8 cellular contexts compared by ENCODE assay signal in genomic region chr7:151410405-151411390, GRCh38. TPM values are rescaled to one million over a fixed set of nuclear protein-coding genes. Genes with fewer than 3 reads are reported as not detected.
DNase-seq lines count a peak whose midpoint lies in the region; ATAC-seq and TF ChIP-seq lines count a peak whose summit lies in the region.

No MANE protein-coding gene starts in this region.

- WGBS in sigmoid colon, 2 donors = 23 to 27% methylated on average over 55 of the region's 55 CpGs

- H3K36me3 Mint-ChIP-seq in activated T-helper 1 cell treated with anti-CD3 and anti-CD28 coated beads, Interleukin-12 subunit alpha, Interleukin-12 subunit beta, Interleukin-2, Interleukin-4 antibody, amounts not matched to agents 30 ng/mL and 10 ng/mL and 1 ng/mL, durations not matched to agents 14 hours and 24 hours and 36 hours (ENCODE audit: low read depth) = peaks cover 2% of the 10 kb centered on the region

- CTCF ChIA-PET in HEK293 (lab: Yijun Ruan, JAX) = interaction anchor here (0.6 to 1.8 kb wide), 5 partner anchors 33 to 349 kb away, joined by 3 to 5 read pairs (median 4); no protein-coding TSS in a partner anchor

- H3K36me3 ChIP-seq in HEK293 (ENCODE audit: control insufficient read depth in 2 of 2, insufficient read depth in 1 of 2, low read length in 2 of 2) (no peaks in the 10 kb centered on the region), sigmoid colon (no peaks in the 10 kb centered on the region)

- no peaks in the 10 kb centered on the region for H3K9me3 ChIP-seq in HEK293 (ENCODE audit: control insufficient read depth, insufficient read depth, low read depth, low read length)
- no peaks in the 10 kb centered on the region for H3K9me3 ChIP-seq in sigmoid colon

- intact Hi-C loops in activated T-helper 1 cell treated with anti-CD3 and anti-CD28 coated beads, Interleukin-12 subunit alpha, Interleukin-12 subunit beta, Interleukin-2, Interleukin-4 antibody, amounts not matched to agents 30 ng/mL and 10 ng/mL and 1 ng/mL, durations not matched to agents 14 hours and 24 hours and 36 hours (cut with micrococcal nuclease) = loop anchor here (5.0 kb wide), 1 partner anchor 43 kb away; no protein-coding TSS in a partner anchor
- intact Hi-C loops in sigmoid colon (cut with DNase I) = loop anchor here (5.0 kb wide), 1 partner anchor 37 kb away; no protein-coding TSS in a partner anchor

- no peak for DNase-seq in activated T-helper 1 cell treated with anti-CD3 and anti-CD28 coated beads, Interleukin-12 subunit alpha, Interleukin-12 subunit beta, Interleukin-2, Interleukin-4 antibody, amounts not matched to agents 30 ng/mL and 10 ng/mL and 1 ng/mL, durations not matched to agents 14 hours and 24 hours and 36 hours (ENCODE audit: low spot score)
- DNase-seq in iPS DF 19.7 (ENCODE audit: low read depth, low spot score) (peak; percentile 40), sigmoid colon (peak; percentile 71), ACHN (no peak), NCI-H446 (lab: John Stamatoyannopoulos, UW) (no peak), NCI-H226 (no peak)

- H3K4me1 ChIP-seq in HEK293 (ENCODE audit: control insufficient read depth, insufficient read depth, low read length) = no peaks in the 10 kb centered on the region
- H3K4me1 ChIP-seq in sigmoid colon = peaks cover 0 to 22% (median 17%) of the 10 kb centered on the region in 4 donors

- no peak for ATAC-seq in HG02884 (IDR thresholded peaks at IDR 0.05; ENCODE audit: unreplicated experiment)

- peaks cover 22 to 56% (median 36%) of the 10 kb centered on the region in 3 donors for H3K27me3 ChIP-seq in sigmoid colon

- H3K27me3 Mint-ChIP-seq in activated T-helper 1 cell treated with anti-CD3 and anti-CD28 coated beads, Interleukin-12 subunit alpha, Interleukin-12 subunit beta, Interleukin-2, Interleukin-4 antibody, amounts not matched to agents 30 ng/mL and 10 ng/mL and 1 ng/mL, durations not matched to agents 14 hours and 24 hours and 36 hours (ENCODE audit: insufficient read depth) = peaks cover 55% of the 10 kb centered on the region

- H3K4me3 Mint-ChIP-seq in activated T-helper 1 cell treated with anti-CD3 and anti-CD28 coated beads, Interleukin-12 subunit alpha, Interleukin-12 subunit beta, Interleukin-2, Interleukin-4 antibody, amounts not matched to agents 30 ng/mL and 10 ng/mL and 1 ng/mL, durations not matched to agents 14 hours and 24 hours and 36 hours = peak overlapping the region; percentile 15

- POLR2A ChIA-PET in HEK293 (lab: Yijun Ruan, JAX) = no interaction called here

- H3K27ac Mint-ChIP-seq in activated T-helper 1 cell treated with anti-CD3 and anti-CD28 coated beads, Interleukin-12 subunit alpha, Interleukin-12 subunit beta, Interleukin-2, Interleukin-4 antibody, amounts not matched to agents 30 ng/mL and 10 ng/mL and 1 ng/mL, durations not matched to agents 14 hours and 24 hours and 36 hours = no peak overlapping the region

- in situ Hi-C loops in ACHN (cut with HindIII; ENCODE audit: low pct_ligation_motif_present, low pct_unique_long_range_greater_than_20kb, low sequenced_read_pairs) = no loop called here

- TF ChIP-seq POLR2A in sigmoid colon (IDR thresholded peaks at IDR 0.05) = no peak

- no peak for TF ChIP-seq CTCF in HEK293 (tag by site-specific recombination; IDR thresholded peaks at IDR 0.05)
- no peak for TF ChIP-seq CTCF in sigmoid colon (IDR thresholded peaks at IDR 0.05)

- H3K4me3 ChIP-seq in HEK293 (ENCODE audit: low read depth, low read length) (peak overlapping the region; percentile 56), sigmoid colon (peak overlapping the region; percentile 35 to 53 (median 44))

- H3K27ac ChIP-seq in HEK293 (ENCODE audit: extremely low read depth, low read depth, low read length) (peak overlapping the region; percentile 63; the same call in 1 of the 2 replicates), sigmoid colon (peak overlapping the region; percentile 59 to 71 (median 66))

- H3K9me3 Mint-ChIP-seq in activated T-helper 1 cell treated with anti-CD3 and anti-CD28 coated beads, Interleukin-12 subunit alpha, Interleukin-12 subunit beta, Interleukin-2, Interleukin-4 antibody, amounts not matched to agents 30 ng/mL and 10 ng/mL and 1 ng/mL, durations not matched to agents 14 hours and 24 hours and 36 hours = no peaks in the 10 kb centered on the region

- peaks cover 24% of the 10 kb centered on the region for H3K4me1 Mint-ChIP-seq in activated T-helper 1 cell treated with anti-CD3 and anti-CD28 coated beads, Interleukin-12 subunit alpha, Interleukin-12 subunit beta, Interleukin-2, Interleukin-4 antibody, amounts not matched to agents 30 ng/mL and 10 ng/mL and 1 ng/mL, durations not matched to agents 14 hours and 24 hours and 36 hours (ENCODE audit: low read depth)

- no peak for TF ChIP-seq EP300 in sigmoid colon (IDR thresholded peaks at IDR 0.05)

TF ChIP-seq in HEK293, 187 proteins besides CTCF, POLR2A, EP300 and RAD21 (continues in another document):
- TF ChIP-seq ZBTB8A (tag by site-specific recombination; IDR thresholded peaks at IDR 0.05) (peak; percentile 91), KLF16 (tag by site-specific recombination; IDR thresholded peaks at IDR 0.05) (peak; percentile 56; the same call in 1 of the 2 replicates), ZBTB11 (tag by site-specific recombination; conservative IDR thresholded peaks at IDR 0.05; ENCODE audit: low read depth) (0 out of 2 replicates have a peak, but pooled peaks have one; percentile 53), ZSCAN30 (tag by site-specific recombination; IDR thresholded peaks at IDR 0.05) (peak; percentile 78), KLF1 (tag by site-specific recombination; IDR thresholded peaks at IDR 0.05) (peak; percentile 51), ZXDB (tag by site-specific recombination; IDR thresholded peaks at IDR 0.05) (peak; percentile 51; the same call in 1 of the 2 replicates), TSHZ1 (tag by site-specific recombination; IDR thresholded peaks at IDR 0.05; ENCODE audit: borderline replicate concordance) (0 out of 2 replicates have a peak, but pooled peaks have one; percentile 17), ZBTB17 (tag by site-specific recombination; IDR thresholded peaks at IDR 0.05) (peak; percentile 51; the same call in 1 of the 2 replicates), KLF8 (tag by site-specific recombination; IDR thresholded peaks at IDR 0.05) (0 out of 2 replicates have a peak, but pooled peaks have one; percentile 10)

RNA-seq across cellular contexts. Expression of gene WDR86, which starts 0.9 kb away (rescaled TPM):
- total RNA-seq in activated T-helper 1 cell treated with anti-CD3 and anti-CD28 coated beads, Interleukin-12 subunit alpha, Interleukin-12 subunit beta, Interleukin-2, Interleukin-4 antibody, amounts not matched to agents 30 ng/mL and 10 ng/mL and 1 ng/mL, durations not matched to agents 14 hours and 24 hours and 36 hours = not detected in 2 replicates
- 10 to 100 TPM; 14.4 to 23.8 (median 16.9) TPM for total RNA-seq in sigmoid colon
- 1 to 10 TPM in 2 of 3 donors, under 1 TPM in 1; 0.46 to 4.2 (median 2.1) TPM for polyA plus RNA-seq in sigmoid colon

RNA-seq across cellular contexts. Expression of gene CRYGN, which starts 29.2 kb away (rescaled TPM):
- 0.22 TPM in 1 of 2 replicates, not detected in the other for total RNA-seq in activated T-helper 1 cell treated with anti-CD3 and anti-CD28 coated beads, Interleukin-12 subunit alpha, Interleukin-12 subunit beta, Interleukin-2, Interleukin-4 antibody, amounts not matched to agents 30 ng/mL and 10 ng/mL and 1 ng/mL, durations not matched to agents 14 hours and 24 hours and 36 hours
- total RNA-seq in sigmoid colon = 1 to 10 TPM in 2 of 4 donors, not detected in 2; 1.4 to 1.8 TPM
- polyA plus RNA-seq in sigmoid colon = under 1 TPM in 2 of 3 donors, not detected in 1; 0.17 to 0.60 TPM

Comparison
In these comparisons a context has a peak if more than half of its experiments do, and no peak if none do; other contexts are left out.
1. DNase-seq: peak in iPS DF 19.7 (single experiment) and sigmoid colon (single experiment); none in activated T-helper 1 cell treated with anti-CD3 and anti-CD28 coated beads, Interleukin-12 subunit alpha, Interleukin-12 subunit beta, Interleukin-2, Interleukin-4 antibody, amounts not matched to agents 30 ng/mL and 10 ng/mL and 1 ng/mL, durations not matched to agents 14 hours and 24 hours and 36 hours (single experiment), ACHN (single experiment), NCI-H446 (0 of 2) and NCI-H226 (single experiment).
2. RNA of gene WDR86, which starts 0.9 kb away (total RNA-seq): 14.4 to 23.8 TPM in sigmoid colon; not detected in activated T-helper 1 cell treated with anti-CD3 and anti-CD28 coated beads, Interleukin-12 subunit alpha, Interleukin-12 subunit beta, Interleukin-2, Interleukin-4 antibody, amounts not matched to agents 30 ng/mL and 10 ng/mL and 1 ng/mL, durations not matched to agents 14 hours and 24 hours and 36 hours; every median in the first group is over 10 times any median in the second.